ENCODE assay signal across 12 cellular contexts in the genomic region with DNA sequence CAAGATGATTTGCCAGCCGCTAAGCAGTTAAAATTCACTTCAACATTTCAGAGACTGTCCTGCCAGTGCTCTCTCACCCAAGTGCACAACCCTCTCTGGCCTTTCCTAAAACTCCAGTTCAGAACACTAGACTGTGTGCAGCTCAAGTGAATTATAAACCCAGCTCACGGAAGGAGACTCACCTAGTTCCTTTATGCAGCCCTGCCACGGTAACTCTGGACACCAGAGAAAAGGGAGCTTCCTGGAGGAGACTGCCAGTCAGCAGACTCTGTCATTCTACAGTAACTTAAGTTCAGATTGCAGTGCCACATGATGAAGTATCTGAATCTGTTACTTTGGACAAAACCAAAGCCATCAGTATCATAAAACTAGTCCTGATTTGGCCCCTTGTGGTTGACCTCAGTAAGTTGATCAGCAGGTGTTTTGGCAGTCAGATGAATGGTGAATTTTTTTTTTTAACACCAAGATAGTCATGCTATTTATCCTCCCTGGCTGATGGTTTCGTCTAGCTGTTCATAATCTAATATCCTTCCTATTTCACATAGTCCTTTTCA. TPM values are rescaled to one million over a fixed set of nuclear protein-coding genes. Genes with fewer than 3 reads are reported as not detected.
A peak's percentile ranks its signal among the peaks of the same experiment; 100 is the strongest.
DNase-seq lines count a peak whose midpoint lies in the region; ATAC-seq and FAIRE-seq lines count a peak whose summit lies in the region.
"Had no signal": no experiment of that assay in that cellular context is flagged by ENCODE, and none has a peak within 500 bp of the region (broad histone marks: within the 10 kb centered on the region; RNA-seq: fewer than 3 reads in every experiment).

No MANE protein-coding gene starts in this region.

- no peaks in the 10 kb centered on the region for H3K27me3 Mint-ChIP-seq in activated T-cell treated with anti-CD3 and anti-CD28 coated beads, Interleukin-2, amount 50 U/mL, for 4 hours (ENCODE audit: low read depth)
- H3K27me3 Mint-ChIP-seq in activated CD8-positive, alpha-beta T cell treated with anti-CD3 and anti-CD28 coated beads, Interleukin-2, amount 10 ng/mL, durations not matched to agents 7 days and 5 days (ENCODE audit: low read depth): no peaks in the 10 kb centered on the region

- H3K4me1 Mint-ChIP-seq in activated T-cell treated with anti-CD3 and anti-CD28 coated beads, Interleukin-2, amount 50 U/mL, for 4 hours (ENCODE audit: low read depth): peaks cover 69% of the 10 kb centered on the region
- peaks cover 62% of the 10 kb centered on the region for H3K4me1 Mint-ChIP-seq in activated CD8-positive, alpha-beta T cell treated with anti-CD3 and anti-CD28 coated beads, Interleukin-2, amount 10 ng/mL, durations not matched to agents 7 days and 5 days (ENCODE audit: low read depth)

- peaks cover 39% of the 10 kb centered on the region for H3K36me3 Mint-ChIP-seq in activated T-cell treated with anti-CD3 and anti-CD28 coated beads, Interleukin-2, amount 50 U/mL, for 4 hours (ENCODE audit: insufficient read depth)
- peaks cover 51% of the 10 kb centered on the region for H3K36me3 Mint-ChIP-seq in activated CD8-positive, alpha-beta T cell treated with anti-CD3 and anti-CD28 coated beads, Interleukin-2, amount 10 ng/mL, durations not matched to agents 7 days and 5 days (ENCODE audit: low read depth)

- no peaks in the 10 kb centered on the region for H3K27me3 ChIP-seq in small intestine (ENCODE audit: control insufficient read depth in 2 of 2, insufficient read depth in 2 of 2, low read length in 2 of 2)

- no peaks in the 10 kb centered on the region for H3K9me3 ChIP-seq in small intestine (ENCODE audit: control insufficient read depth, low read depth)

- peak overlapping the region in 1 of 2 donors; percentile 49 for H3K27ac ChIP-seq in small intestine (ENCODE audit: low read depth in 1 of 2, low read length in 1 of 2)

- peak overlapping the region; percentile 97 for H3K4me3 Mint-ChIP-seq in activated T-cell treated with anti-CD3 and anti-CD28 coated beads, Interleukin-2, amount 50 U/mL, for 4 hours
- peak overlapping the region; percentile 2 for H3K4me3 Mint-ChIP-seq in activated CD8-positive, alpha-beta T cell treated with anti-CD3 and anti-CD28 coated beads, Interleukin-2, amount 10 ng/mL, durations not matched to agents 7 days and 5 days

- no peak for FAIRE-seq in small intestine (lab: Jason Lieb, UNC)
- FAIRE-seq: islet of Langerhans had no signal

- WGBS in small intestine, 3 donors: 30 to 57% (median 36%) methylated on average over 4 of the region's 4 CpGs

- no peaks in the 10 kb centered on the region for H3K9me3 Mint-ChIP-seq in activated T-cell treated with anti-CD3 and anti-CD28 coated beads, Interleukin-2, amount 50 U/mL, for 4 hours
- no peaks in the 10 kb centered on the region for H3K9me3 Mint-ChIP-seq in activated CD8-positive, alpha-beta T cell treated with anti-CD3 and anti-CD28 coated beads, Interleukin-2, amount 10 ng/mL, durations not matched to agents 7 days and 5 days (ENCODE audit: insufficient read depth)

- no peak for ATAC-seq in activated T-cell treated with anti-CD3 and anti-CD28 coated beads, Interleukin-2, amount 50 U/mL, for 4 hours
- ATAC-seq in HG02981 (IDR thresholded peaks at IDR 0.05; ENCODE audit: unreplicated experiment): peak; percentile 23
- no peak for ATAC-seq in activated CD8-positive, alpha-beta T cell treated with anti-CD3 and anti-CD28 coated beads, Interleukin-2, amount 10 ng/mL, durations not matched to agents 7 days and 5 days
- ATAC-seq in HG02884 (IDR thresholded peaks at IDR 0.05; ENCODE audit: unreplicated experiment): no peak
- ATAC-seq in GM18861 (IDR thresholded peaks at IDR 0.05; ENCODE audit: unreplicated experiment): no peak

- CTCF ChIA-PET in activated CD8-positive, alpha-beta T cell treated with anti-CD3 and anti-CD28 coated beads, Interleukin-2, amount 10 ng/mL, durations not matched to agents 7 days and 5 days (lab: Charles Lee): interaction anchor here (1.0 to 6.2 kb wide), 3 partner anchors 14 to 126 kb away, joined by 3 to 37 read pairs (median 4); no protein-coding TSS in a partner anchor

- POLR2A ChIA-PET in activated CD8-positive, alpha-beta T cell treated with anti-CD3 and anti-CD28 coated beads, Interleukin-2, amount 10 ng/mL, durations not matched to agents 7 days and 5 days (lab: Charles Lee): no interaction called here

- H3K4me3 ChIP-seq in small intestine (ENCODE audit: low read depth in 1 of 2, low read length in 2 of 2): no peak overlapping the region

- H3K27ac Mint-ChIP-seq in activated CD8-positive, alpha-beta T cell treated with anti-CD3 and anti-CD28 coated beads, Interleukin-2, amount 10 ng/mL, durations not matched to agents 7 days and 5 days: peak overlapping the region; percentile 0

- H3K4me1 ChIP-seq in small intestine (ENCODE audit: control insufficient read depth in 2 of 2, insufficient read depth in 1 of 2, low read depth in 1 of 2, low read length in 1 of 2): peaks cover 7 to 11% of the 10 kb centered on the region in 2 donors

- peaks cover 5 to 9% of the 10 kb centered on the region in 2 donors for H3K36me3 ChIP-seq in small intestine (ENCODE audit: control insufficient read depth in 2 of 2, insufficient read depth in 2 of 2, low read length in 2 of 2)

- no peak for DNase-seq in activated T-cell treated with anti-CD3 and anti-CD28 coated beads, Interleukin-2, amount 50 U/mL, for 4 hours
- no peak for DNase-seq in activated T-cell treated with anti-CD3 and anti-CD28 coated beads, Interleukin-2, amount 50 U/mL, for 48 hours
- no peak for DNase-seq in activated CD8-positive, alpha-beta T cell treated with anti-CD3 and anti-CD28 coated beads, Interleukin-2, amount 10 ng/mL, durations not matched to agents 7 days and 5 days
- DNase-seq in small intestine: peak; percentile 41
- DNase-seq in NCI-H345 treated with DMSO at 0.1 percent for 48 hours (lab: John Stamatoyannopoulos, UW; ENCODE audit: unreplicated experiment): no peak
- DNase-seq: activated effector memory CD4-positive, alpha-beta T cell treated with anti-CD3 and anti-CD28 coated beads, Interleukin-2, amount 50 U/mL, for 16 hours; NCI-H187 treated with DMSO at 0.1 percent for 48 hours had no signal

RNA-seq across cellular contexts. Expression of gene MTRR, which starts 2.7 kb away (rescaled TPM):
- 10 to 100 TPM; 57.2 to 64.8 (median 57.9) TPM for total RNA-seq in activated T-cell treated with anti-CD3 and anti-CD28 coated beads, Interleukin-2, amount 50 U/mL, for 4 hours
- 10 to 100 TPM; 39.1 to 49.7 TPM for total RNA-seq in activated CD8-positive, alpha-beta T cell treated with anti-CD3 and anti-CD28 coated beads, Interleukin-2, amount 10 ng/mL, durations not matched to agents 7 days and 5 days
- polyA plus RNA-seq in small intestine: 10 to 100 TPM; 14.1 to 21.8 (median 16.3) TPM

RNA-seq across cellular contexts. Expression of gene FASTKD3, which starts 2.8 kb away (rescaled TPM):
- total RNA-seq in activated T-cell treated with anti-CD3 and anti-CD28 coated beads, Interleukin-2, amount 50 U/mL, for 4 hours: 10 to 100 TPM; 18.2 to 22.5 (median 19.8) TPM
- 10 to 100 TPM; 10.8 to 13.8 TPM for total RNA-seq in activated CD8-positive, alpha-beta T cell treated with anti-CD3 and anti-CD28 coated beads, Interleukin-2, amount 10 ng/mL, durations not matched to agents 7 days and 5 days
- 10 to 100 TPM; 11.7 to 28.9 (median 16.8) TPM for polyA plus RNA-seq in small intestine

RNA-seq across cellular contexts. Expression of gene CFAP90, which starts 20.7 kb away (rescaled TPM):
- total RNA-seq in activated T-cell treated with anti-CD3 and anti-CD28 coated beads, Interleukin-2, amount 50 U/mL, for 4 hours: not detected
- not detected for total RNA-seq in activated CD8-positive, alpha-beta T cell treated with anti-CD3 and anti-CD28 coated beads, Interleukin-2, amount 10 ng/mL, durations not matched to agents 7 days and 5 days
- polyA plus RNA-seq in small intestine: under 1 TPM in 1 of 3 donors, not detected in 2; 0.16 TPM
- total RNA-seq: pulmonary artery endothelial cell had no signal
